Comparison of ENCODE assay signal across 9 cellular contexts in the genomic region with DNA sequence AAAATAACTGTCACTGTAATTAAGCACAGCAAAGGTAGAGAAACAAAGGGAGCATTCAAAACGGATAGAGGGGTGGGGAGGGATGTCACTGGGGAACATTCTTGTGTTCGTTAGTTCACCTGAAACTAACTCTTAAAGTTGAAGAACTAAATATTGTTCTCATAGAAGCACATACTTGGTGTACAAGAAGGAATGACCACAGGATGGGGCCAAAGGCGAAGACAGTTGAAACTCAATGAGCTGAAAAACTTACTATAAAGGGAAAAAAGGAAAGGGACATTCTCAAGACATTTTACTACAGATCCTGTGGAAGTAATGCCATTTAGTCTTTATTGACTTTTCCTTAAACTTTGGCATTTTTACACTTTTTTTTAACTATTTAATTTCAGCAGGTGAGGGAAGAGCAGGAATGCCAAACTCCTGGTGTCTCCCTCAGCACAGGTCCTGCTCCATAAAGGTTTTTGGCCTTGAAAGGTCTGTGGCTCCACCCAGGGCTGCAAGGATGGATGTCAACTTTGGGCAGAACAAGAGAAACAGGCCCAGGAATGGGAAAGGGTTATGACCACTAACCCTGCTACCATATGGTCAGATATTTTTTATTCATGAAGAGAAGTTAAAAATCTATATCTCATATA.
DNase-seq lines count a peak whose midpoint lies in the region; TF ChIP-seq lines count a peak whose summit lies in the region.
"Had no signal": no experiment of that assay in that cellular context is flagged by ENCODE, and none has a peak within 500 bp of the region (broad histone marks: within the 10 kb centered on the region; RNA-seq: fewer than 3 reads in every experiment).

No MANE protein-coding gene starts in this region.

- peaks cover 13% of the 10 kb centered on the region for H3K4me1 Mint-ChIP-seq in HFFc6 (ENCODE audit: low read depth)

- no peaks in the 10 kb centered on the region for H3K9me3 ChIP-seq in Peyer's patch
- H3K9me3 ChIP-seq: BLaER1 had no signal

- no peak for TF ChIP-seq POLR2A in Peyer's patch (IDR thresholded peaks at IDR 0.05)

- H3K36me3 ChIP-seq in Peyer's patch, result no peaks in the 10 kb centered on the region
- H3K36me3 ChIP-seq: BLaER1 had no signal

- no peak overlapping the region; the same call in 1 of the 2 replicates for H3K27ac Mint-ChIP-seq in HFFc6

- no peaks in the 10 kb centered on the region for H3K27me3 Mint-ChIP-seq in HFFc6 (ENCODE audit: insufficient read depth)

- DNase-seq in NCI-H748 (lab: John Stamatoyannopoulos, UW; ENCODE audit: unreplicated experiment), result peak; percentile 10
- DNase-seq in NCI-H748 treated with DMSO at 0.1 percent for 48 hours (lab: John Stamatoyannopoulos, UW), result no peak
- peak; percentile 68 for DNase-seq in HFFc6
- DNase-seq in Peyer's patch, result peak in 2 of 3 donors; percentile 48 to 66
- peak; percentile 58 for DNase-seq in fibroblast of gingiva (ENCODE audit: low read depth)
- DNase-seq in retinal pigment epithelial cell (ENCODE audit: low read depth), result peak; percentile 1
- no peak for DNase-seq in activated CD4-positive, alpha-beta T cell treated with anti-CD3 and anti-CD28 coated beads for 48 hours
- DNase-seq in NCI-H1092 treated with DMSO at 0.1 percent for 48 hours (lab: John Stamatoyannopoulos, UW), result no peak

- no peaks in the 10 kb centered on the region for H3K36me3 Mint-ChIP-seq in HFFc6 (ENCODE audit: low read depth)

- H3K4me1 ChIP-seq in Peyer's patch, result no peaks in the 10 kb centered on the region

- TF ChIP-seq CTCF in HFFc6 (IDR thresholded peaks at IDR 0.05) (peak; percentile 82), Peyer's patch (IDR thresholded peaks at IDR 0.05) (peak in 4 of 6 experiments; percentile 34 to 51 (median 44)), retinal pigment epithelial cell (conservative IDR thresholded peaks at IDR 0.05; ENCODE audit: low read depth, low read length) (peak; percentile 56)

- no peak overlapping the region for H3K4me3 ChIP-seq in Peyer's patch
- no peak overlapping the region for H3K4me3 ChIP-seq in retinal pigment epithelial cell (ENCODE audit: low read length)
- H3K4me3 ChIP-seq: BLaER1 had no signal

- no peaks in the 10 kb centered on the region for H3K27me3 ChIP-seq in Peyer's patch
- H3K27me3 ChIP-seq: BLaER1 had no signal

- 0 out of 2 replicates have a peak overlapping the region, but pooled peaks have one; percentile 10 for H3K4me3 Mint-ChIP-seq in HFFc6

- no peaks in the 10 kb centered on the region for H3K9me3 Mint-ChIP-seq in HFFc6

- H3K27ac ChIP-seq in Peyer's patch, result no peak overlapping the region
- H3K27ac ChIP-seq: BLaER1 had no signal

Comparison
In these comparisons a context has a peak if more than half of its experiments do, and no peak if none do; other contexts are left out.
1. DNase-seq: peak in NCI-H748 (single experiment), HFFc6 (single experiment), Peyer's patch (2 of 3), fibroblast of gingiva (single experiment) and retinal pigment epithelial cell (single experiment); none in NCI-H748 treated with DMSO at 0.1 percent for 48 hours (single experiment), activated CD4-positive, alpha-beta T cell treated with anti-CD3 and anti-CD28 coated beads for 48 hours (single experiment) and NCI-H1092 treated with DMSO at 0.1 percent for 48 hours (single experiment).
2. Peak in every context shown above with its lines, with median percentiles within 50 percentile points of each other: CTCF ChIP-seq.